18 cellular contexts compared by ENCODE assay signal in genomic region chr10:44895280-44895679, GRCh38. TPM values are rescaled to one million over a fixed set of nuclear protein-coding genes. Genes with fewer than 3 reads are reported as not detected.
DNase-seq lines count a peak whose midpoint lies in the region; ATAC-seq, FAIRE-seq and TF ChIP-seq lines count a peak whose summit lies in the region.
"Had no signal": no experiment of that assay in that cellular context is flagged by ENCODE, and none has a peak within 500 bp of the region (broad histone marks: within the 10 kb centered on the region; RNA-seq: fewer than 3 reads in every experiment).

No MANE protein-coding gene starts in this region.

- intact Hi-C loops in GM12878 (cut with micrococcal nuclease; ENCODE audit: unreplicated experiment): no loop called here

- no peak for TF ChIP-seq EP300 in GM12878 (IDR thresholded peaks at IDR 0.05; ENCODE audit: borderline replicate concordance in 1 of 2, control insufficient read depth in 1 of 2, low read depth in 2 of 2, low read length in 2 of 2)

- POLR2A ChIA-PET in GM12878 (lab: Charles Lee): no interaction called here

- no peaks in the 10 kb centered on the region for H4K20me1 ChIP-seq in GM12878 (ENCODE audit: control insufficient read depth, insufficient read depth)

- RAD21 ChIA-PET in GM12878 (lab: Charles Lee; ENCODE audit: unreplicated experiment): interaction anchor here (2.6 kb wide), 1 partner anchor 16 kb away, joined by 9 read pairs; the partner anchor contains the start of gene TMEM72

- H3K4me2 ChIP-seq in GM12878 (ENCODE audit: control insufficient read depth, insufficient read depth): no peak overlapping the region

- H3K27ac ChIP-seq in GM12878 (ENCODE audit: control insufficient read depth, insufficient read depth): no peak overlapping the region
- H3K27ac ChIP-seq: 22Rv1, SJSA1 had no signal

- H2AFZ ChIP-seq in GM12878 (ENCODE audit: control insufficient read depth, low read depth, low read length): no peak overlapping the region

- in situ Hi-C loops in GM12878 (cut with MboI): no loop called here

- H3K9me3 ChIP-seq in GM12878 (replicated peaks; ENCODE audit: control insufficient read depth, insufficient read depth, low read length): no peaks in the 10 kb centered on the region; the same call in 2 of the 3 replicates
- H3K9me3 ChIP-seq: SJSA1 had no signal

- FAIRE-seq in GM12878 (lab: Jason Lieb, UNC): no peak

- no peak overlapping the region for H3K9ac ChIP-seq in GM12878 (ENCODE audit: control insufficient read depth, insufficient read depth, low read length)

- no TSS peak for BruUV-seq in GM12878 (replicated peaks; lab: Mats Ljungman, UMichigan)

- H3K4me1 ChIP-seq in GM12878 (ENCODE audit: control insufficient read depth, insufficient read depth, low read length): no peaks in the 10 kb centered on the region
- H3K4me1 ChIP-seq: SJSA1 had no signal

- ATAC-seq in GM19463 (IDR thresholded peaks at IDR 0.05; ENCODE audit: unreplicated experiment) (peak; percentile 58), HG03432 (IDR thresholded peaks at IDR 0.05; ENCODE audit: unreplicated experiment) (peak; percentile 75), GM12878 (peak; percentile 55)
- ATAC-seq: PC-3 had no signal

- SMC1A ChIA-PET in GM12878 (lab: Charles Lee; ENCODE audit: uncharacterized antibody, unreplicated experiment): interaction anchor here (0.6 to 1.2 kb wide), 3 partner anchors 12 to 30 kb away, joined by 3 to 4 read pairs (median 3); no protein-coding TSS in a partner anchor

- no peak for TF ChIP-seq POLR2A in GM12878 (IDR thresholded peaks at IDR 0.05; ENCODE audit: low read depth, low read length)

- no peak for TF ChIP-seq CTCF in GM12878 (IDR thresholded peaks at IDR 0.05 in 2 of 3, conservative IDR thresholded peaks at IDR 0.05 in 1 of 3; ENCODE audit: control insufficient read depth in 2 of 3, extremely low read depth in 1 of 3, insufficient read depth in 1 of 3, low read depth in 3 of 3, low read length in 3 of 3)

- H3K79me2 ChIP-seq in GM12878 (ENCODE audit: control insufficient read depth, insufficient read depth, low read length): no peaks in the 10 kb centered on the region

- TF ChIP-seq RAD21 in GM12878 (IDR thresholded peaks at IDR 0.05; ENCODE audit: insufficient read depth, low read depth, low read length): no peak

- WGBS in GM12878 (ENCODE audit: insufficient coverage, insufficient replicate concordance, low lambda C conversion rate, missing lambda C conversion rate): 22% methylated on average over 5 of the region's 5 CpGs

- no peaks in the 10 kb centered on the region for H3K36me3 ChIP-seq in GM12878 (ENCODE audit: control insufficient read depth in 2 of 2, insufficient read depth in 2 of 2, low read length in 1 of 2)
- H3K36me3 ChIP-seq: SJSA1 had no signal

- no peak overlapping the region for H3K4me3 ChIP-seq in GM12878
- H3K4me3 ChIP-seq: SJSA1 had no signal

- DNase-seq in NCI-H2107 treated with DMSO at 0.1 percent for 48 hours (lab: John Stamatoyannopoulos, UW; ENCODE audit: unreplicated experiment): peak; percentile 62
- no peak for DNase-seq in NCI-H2107 (lab: John Stamatoyannopoulos, UW)
- no peak for DNase-seq in GM12878 (ENCODE audit: low read depth, low spot score)
- DNase-seq in NCI-H1930 (lab: John Stamatoyannopoulos, UW): no peak
- no peak for DNase-seq in GM19238 (ENCODE audit: insufficient read length, low spot score)
- no peak for DNase-seq in hypothalamus (lab: John Stamatoyannopoulos, UW)
- DNase-seq: C1 segment of cervical spinal cord, HCEC 1CT, Kasumi-1, NCI-H1417 treated with DMSO at 0.1 percent for 48 hours, NCI-H2081 treated with DMSO at 0.1 percent for 48 hours, NCI-H446, PC-3, SW 1271 had no signal

- CTCF ChIA-PET in GM12878 (lab: Yijun Ruan, JAX): interaction anchor here (0.5 kb wide), 1 partner anchor 340 kb away, joined by 3 read pairs; no protein-coding TSS in a partner anchor

- no peaks in the 10 kb centered on the region; a peak in 2 of 4 replicates for H3K27me3 ChIP-seq in GM12878 (replicated peaks in 1 of 2; ENCODE audit: control insufficient read depth in 2 of 2, insufficient read depth in 2 of 2, low read length in 1 of 2)
- H3K27me3 ChIP-seq: SJSA1 had no signal

TF ChIP-seq in GM12878, 131 proteins besides CTCF, POLR2A, EP300 and RAD21:
- TF ChIP-seq MEF2B (IDR thresholded peaks at IDR 0.05; ENCODE audit: partially characterized antibody, poor library complexity, severe bottlenecking) (peak; percentile 56), MTA3 (IDR thresholded peaks at IDR 0.05; ENCODE audit: borderline replicate concordance, low read length) (no peak), YY1 (IDR thresholded peaks at IDR 0.05; ENCODE audit: low read depth, low read length) (no peak), PKNOX1 (IDR thresholded peaks at IDR 0.05) (peak; percentile 60), CBX5 (IDR thresholded peaks at IDR 0.05; ENCODE audit: low read depth) (no peak)

RNA-seq across cellular contexts. Expression of gene TMEM72, which starts 15.9 kb away (rescaled TPM):
- total RNA-seq in GM12878 (2013; cell fraction: nucleolus; rRNA removed): not detected in 2 replicates
- total RNA-seq in GM12878 (2014; rRNA removed): not detected in 2 replicates
- not detected in 2 replicates for total RNA-seq in GM12878 (2014; rRNA removed; fragmentation: Illumina TruSeq; extraction: Trizol)
- total RNA-seq in GM12878 (2021): not detected in 2 replicates
- not detected for polyA plus RNA-seq in GM12878 (2011; ENCODE audit: low read depth)
- polyA plus RNA-seq in GM12878 (2011; rRNA removed): 0.07 and 0.12 TPM in 2 replicates
- polyA plus RNA-seq in GM12878 (2011; cell fraction: cytosol; rRNA removed): 0.21 and 0.32 TPM in 2 replicates
- 0.28 and 0.42 TPM in 2 replicates for polyA plus RNA-seq in GM12878 (2011; cell fraction: nucleus; rRNA removed)
- 0.08 TPM in 1 of 2 replicates, not detected in the other for polyA plus RNA-seq in GM12878 (2012)
- not detected in 2 replicates for polyA plus RNA-seq in GM12878 (2014; fragmentation: Illumina TruSeq; extraction: Trizol)
- polyA plus RNA-seq in GM12878 (2014; fragmentation: Nextera tagmentation; extraction: Ambion mirVana): not detected
- not detected in 2 replicates for polyA plus RNA-seq in GM12878 (2014; rRNA removed)
- not detected for polyA plus RNA-seq in GM12878 (2016; fragmentation: Nextera tagmentation; extraction: Ambion mirVana)
- polyA minus RNA-seq in GM12878 (2011; rRNA and poly(A)+ RNA removed): 0.29 and 0.41 TPM in 2 replicates
- not detected in 2 replicates for polyA minus RNA-seq in GM12878 (2011; cell fraction: cytosol; rRNA and poly(A)+ RNA removed)
- polyA minus RNA-seq in GM12878 (2011; cell fraction: nucleus; rRNA and poly(A)+ RNA removed): 0.12 TPM in 1 of 2 replicates, not detected in the other
- total RNA-seq: PC-3, SJSA1 had no signal
